ENCODE assay signal across 1 cellular context in the genomic region with DNA sequence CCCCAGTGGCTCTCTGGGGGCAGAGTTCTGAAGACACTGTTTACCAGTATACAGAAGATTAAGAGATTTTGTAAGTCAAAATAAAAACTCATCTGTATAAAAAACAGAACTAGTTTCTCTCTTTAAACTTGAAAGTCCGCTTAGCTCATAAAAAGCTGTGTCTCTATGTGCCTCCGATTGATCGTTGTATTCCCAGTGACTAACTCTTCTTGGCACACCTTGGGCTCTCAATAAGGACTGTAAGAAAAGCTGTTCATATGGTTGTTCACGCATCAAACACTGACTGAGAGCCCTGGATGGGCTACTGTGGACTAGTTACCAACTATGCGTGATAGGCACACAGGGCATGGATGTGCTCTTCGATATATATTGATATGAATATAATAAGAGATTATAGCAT.
TF ChIP-seq lines count a peak whose summit lies in the region.

No MANE protein-coding gene starts in this region.

TF ChIP-seq in WTC11, 78 proteins besides CTCF, POLR2A, EP300 and RAD21 (continued from another document):
- no peak for TF ChIP-seq ZNF396 (CRISPR knock-in tag; IDR thresholded peaks at IDR 0.05; ENCODE audit: borderline replicate concordance)
- TF ChIP-seq, protein P1, sequence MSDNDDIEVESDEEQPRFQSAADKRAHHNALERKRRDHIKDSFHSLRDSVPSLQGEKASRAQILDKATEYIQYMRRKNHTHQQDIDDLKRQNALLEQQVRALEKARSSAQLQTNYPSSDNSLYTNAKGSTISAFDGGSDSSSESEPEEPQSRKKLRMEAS (CRISPR knock-in tag; IDR thresholded peaks at IDR 0.05), result no peak
- no peak for TF ChIP-seq NFE2L1 (CRISPR knock-in tag; IDR thresholded peaks at IDR 0.05)
- TF ChIP-seq NR2C2 (CRISPR knock-in tag; IDR thresholded peaks at IDR 0.05), result no peak
- no peak for TF ChIP-seq CBFB (CRISPR knock-in tag; IDR thresholded peaks at IDR 0.05; ENCODE audit: low read depth)
- TF ChIP-seq, protein P2, sequence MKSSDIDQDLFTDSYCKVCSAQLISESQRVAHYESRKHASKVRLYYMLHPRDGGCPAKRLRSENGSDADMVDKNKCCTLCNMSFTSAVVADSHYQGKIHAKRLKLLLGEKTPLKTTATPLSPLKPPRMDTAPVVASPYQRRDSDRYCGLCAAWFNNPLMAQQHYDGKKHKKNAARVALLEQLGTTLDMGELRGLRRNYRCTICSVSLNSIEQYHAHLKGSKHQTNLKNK (CRISPR knock-in tag; IDR thresholded peaks at IDR 0.05), result no peak
- TF ChIP-seq RORB (CRISPR knock-in tag; IDR thresholded peaks at IDR 0.05), result no peak
